8 cellular contexts compared by ENCODE assay signal in the genomic region with DNA sequence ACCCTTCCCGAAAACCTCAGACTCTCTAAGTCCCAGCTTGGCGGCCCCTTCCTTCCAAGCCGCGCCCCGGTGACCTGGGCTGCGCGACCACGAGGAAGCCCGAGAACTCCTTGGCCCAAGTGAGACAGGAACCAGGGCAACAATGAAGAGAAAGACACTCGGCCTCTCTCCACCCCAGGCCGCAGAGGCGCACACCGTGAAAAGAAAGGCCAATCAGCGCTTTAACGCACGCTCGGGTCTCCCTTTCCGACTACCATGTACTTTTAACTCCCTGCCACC.
DNase-seq lines count a peak whose midpoint lies in the region; ATAC-seq, FAIRE-seq and TF ChIP-seq lines count a peak whose summit lies in the region.

No MANE protein-coding gene starts in this region.

- no peak for FAIRE-seq in GM12891 (lab: Jason Lieb, UNC)

- H3K27ac ChIP-seq in OCI-LY3 (ENCODE audit: low read length) (peak overlapping the region; percentile 90), esophagus squamous epithelium (peak overlapping the region; percentile 94 to 97 (median 96))

- no peaks in the 10 kb centered on the region for H3K9me3 Mint-ChIP-seq in osteocyte (ENCODE audit: unreplicated experiment)

- no peak for TF ChIP-seq CTCF in OCI-LY3 (IDR thresholded peaks at IDR 0.05; ENCODE audit: low read depth, low read length)
- TF ChIP-seq CTCF in esophagus squamous epithelium (IDR thresholded peaks at IDR 0.05): no peak
- TF ChIP-seq CTCF in osteocyte (IDR thresholded peaks at IDR 0.05): no peak

- H3K4me3 ChIP-seq in OCI-LY3 (ENCODE audit: low read length): peak overlapping the region; percentile 94
- peak overlapping the region; percentile 81 to 90 (median 84) for H3K4me3 ChIP-seq in esophagus squamous epithelium

- peaks cover 3% of the 10 kb centered on the region; the same call in 1 of the 2 replicates for H3K79me2 ChIP-seq in OCI-LY3 (ENCODE audit: low read length)

- no peaks in the 10 kb centered on the region for H3K9me3 ChIP-seq in OCI-LY3 (ENCODE audit: insufficient read depth, low read length)
- no peaks in the 10 kb centered on the region for H3K9me3 ChIP-seq in esophagus squamous epithelium

- H3K36me3 Mint-ChIP-seq in osteocyte (ENCODE audit: unreplicated experiment): no peaks in the 10 kb centered on the region

- H2AFZ ChIP-seq in OCI-LY3 (ENCODE audit: low read depth, low read length): peak overlapping the region; percentile 94

- H3K4me2 ChIP-seq in OCI-LY3 (ENCODE audit: low read length): peak overlapping the region; percentile 98

- no peaks in the 10 kb centered on the region for H4K20me1 ChIP-seq in OCI-LY3 (ENCODE audit: insufficient read depth, low read length)

- H3K4me3 Mint-ChIP-seq in osteocyte (ENCODE audit: unreplicated experiment): peak overlapping the region; percentile 99

- peak overlapping the region; percentile 90 for H3K9ac ChIP-seq in OCI-LY3 (ENCODE audit: low read length)

- H3K4me1 Mint-ChIP-seq in osteocyte (ENCODE audit: unreplicated experiment): peaks cover 51% of the 10 kb centered on the region

- peak overlapping the region; percentile 99 for H3K27ac Mint-ChIP-seq in osteocyte (ENCODE audit: unreplicated experiment)

- no peaks in the 10 kb centered on the region for H3K27me3 Mint-ChIP-seq in osteocyte (ENCODE audit: unreplicated experiment)

- no peak for TF ChIP-seq POLR2A in esophagus squamous epithelium (IDR thresholded peaks at IDR 0.05)
- TF ChIP-seq POLR2A in GM12891 (IDR thresholded peaks at IDR 0.05; ENCODE audit: low read depth, low read length): no peak

- H3K27me3 ChIP-seq in OCI-LY3 (ENCODE audit: low read depth, low read length) (no peaks in the 10 kb centered on the region; the same call in 1 of the 2 replicates), esophagus squamous epithelium (peaks cover 0 to 59% (median 0%) of the 10 kb centered on the region in 4 donors)

- intact Hi-C loops in esophagus squamous epithelium (cut with DNase I): loop anchor here (5.0 kb wide), 1 partner anchor 327 kb away; the partner anchor contains the start of gene FOXP2

- peak; percentile 30 for ATAC-seq in GM19351 (IDR thresholded peaks at IDR 0.05; ENCODE audit: unreplicated experiment)
- ATAC-seq in HG02840 (IDR thresholded peaks at IDR 0.05; ENCODE audit: low FRiP score, unreplicated experiment): no peak

- DNase-seq in esophagus squamous epithelium (lab: John Stamatoyannopoulos, UW) (no peak), osteocyte (ENCODE audit: extremely low spot score, unreplicated experiment) (no peak), GM12891 (ENCODE audit: insufficient read length, low spot score) (no peak), NCI-H128 (lab: John Stamatoyannopoulos, UW; ENCODE audit: unreplicated experiment) (no peak), NCI-H2227 (lab: John Stamatoyannopoulos, UW; ENCODE audit: unreplicated experiment) (no peak)

- H3K36me3 ChIP-seq in OCI-LY3 (replicated peaks; ENCODE audit: low read depth, low read length): no peaks in the 10 kb centered on the region
- H3K36me3 ChIP-seq in esophagus squamous epithelium: no peaks in the 10 kb centered on the region

- H3K4me1 ChIP-seq in OCI-LY3 (ENCODE audit: low read length) (peaks cover 20% of the 10 kb centered on the region), esophagus squamous epithelium (peaks cover 5 to 70% (median 8%) of the 10 kb centered on the region in 3 donors)

- 0% methylated on average over 8 to 15 of the region's 18 CpGs for WGBS in esophagus squamous epithelium, 2 donors

TF ChIP-seq in GM12891, 5 proteins besides CTCF, POLR2A, EP300 and RAD21:
- no peak for TF ChIP-seq PAX5 (IDR thresholded peaks at IDR 0.05; ENCODE audit: insufficient read depth, low read length, severe bottlenecking)
- no peak for TF ChIP-seq SPI1 (IDR thresholded peaks at IDR 0.05; ENCODE audit: low read depth, low read length)
- no peak for TF ChIP-seq POLR2AphosphoS5 (IDR thresholded peaks at IDR 0.05; ENCODE audit: low read depth, low read length)
- TF ChIP-seq POU2F2 (IDR thresholded peaks at IDR 0.05; ENCODE audit: low read depth, low read length): no peak
- TF ChIP-seq TAF1 (IDR thresholded peaks at IDR 0.05; ENCODE audit: low read depth, low read length): no peak
